27 cellular contexts compared by ENCODE assay signal in the genomic region with DNA sequence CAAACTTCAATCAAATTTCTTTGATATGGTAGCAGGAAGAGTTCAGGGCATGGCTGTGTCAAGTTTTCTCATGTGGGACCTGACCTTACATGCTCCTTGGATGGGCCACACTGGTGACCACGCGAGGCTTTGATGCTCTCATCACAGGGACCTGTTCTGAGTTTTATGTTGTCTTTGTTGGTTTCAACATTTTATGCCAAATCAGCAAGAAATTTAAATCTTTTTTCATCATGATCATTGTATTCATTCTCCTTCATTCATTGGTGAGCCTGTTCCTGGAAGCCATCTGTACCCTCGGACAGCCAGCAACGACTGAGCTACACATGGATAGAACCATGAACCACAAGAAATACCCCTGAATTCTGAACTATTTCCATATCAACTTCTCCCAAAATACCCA. TPM values are rescaled to one million over a fixed set of nuclear protein-coding genes. Genes with fewer than 3 reads are reported as not detected.
DNase-seq lines count a peak whose midpoint lies in the region; ATAC-seq and TF ChIP-seq lines count a peak whose summit lies in the region.
"Had no signal": no experiment of that assay in that cellular context is flagged by ENCODE, and none has a peak within 500 bp of the region (broad histone marks: within the 10 kb centered on the region; RNA-seq: fewer than 3 reads in every experiment).

No MANE protein-coding gene starts in this region.

- peak overlapping the region; percentile 5 for H3K27ac ChIP-seq in effector memory CD4-positive, alpha-beta T cell (ENCODE audit: insufficient read depth, low read length, poor library complexity, severe bottlenecking)
- H3K27ac ChIP-seq: psoas muscle had no signal

- DNase-seq in activated naive CD8-positive, alpha-beta T cell treated with anti-CD3 and anti-CD28 coated beads for 36 hours, result no peak
- no peak for DNase-seq in effector memory CD4-positive, alpha-beta T cell
- DNase-seq in stimulated activated effector memory CD8-positive, alpha-beta T cell treated with anti-CD3 and anti-CD28 coated beads, Interleukin-12 subunit alpha, Interleukin-12 subunit beta, amount 100 ng/mL, for 72 hours (ENCODE audit: low spot score in 2 of 2), result no peak
- no peak for DNase-seq in mucosa of descending colon
- DNase-seq: activated B cell treated with CpG ODN at 0.5 μM for 24 hours; activated effector memory CD4-positive, alpha-beta T cell treated with Interleukin-2 at 50 U/mL for 16 hours; AML-193; Caco-2; erythroblast; GDM1; left lung; mesenchymal stem cell; NCI-H1092 treated with DMSO at 0.1 percent for 48 hours; NCI-H187 treated with DMSO at 0.1 percent for 48 hours; NCI-H2171; NCI-H82; occipital lobe; psoas muscle; SIG-M5; stimulated activated CD4-positive, alpha-beta T cell treated with anti-CD3 and anti-CD28 coated beads, Interleukin-4, amount 100 ng/mL, for 1 hour; tibial artery had no signal

- H3K36me3 Mint-ChIP-seq in activated naive CD8-positive, alpha-beta T cell, result no peaks in the 10 kb centered on the region
- H3K36me3 Mint-ChIP-seq in activated naive CD8-positive, alpha-beta T cell treated with anti-CD3 and anti-CD28 coated beads for 36 hours, result no peaks in the 10 kb centered on the region
- no peaks in the 10 kb centered on the region for H3K36me3 Mint-ChIP-seq in IgD-negative memory B cell
- no peaks in the 10 kb centered on the region for H3K36me3 Mint-ChIP-seq in stimulated activated effector memory CD8-positive, alpha-beta T cell treated with anti-CD3 and anti-CD28 coated beads, Interleukin-12 subunit alpha, Interleukin-12 subunit beta, amount 100 ng/mL, for 72 hours

- H3K36me3 ChIP-seq in effector memory CD4-positive, alpha-beta T cell (ENCODE audit: control insufficient read depth, insufficient read depth, low read length), result no peaks in the 10 kb centered on the region
- H3K36me3 ChIP-seq in mucosa of descending colon (ENCODE audit: low read depth), result no peaks in the 10 kb centered on the region
- H3K36me3 ChIP-seq: left lung, tibial artery had no signal

- H3K4me3 Mint-ChIP-seq in activated naive CD8-positive, alpha-beta T cell, result no peak overlapping the region
- H3K4me3 Mint-ChIP-seq in activated naive CD8-positive, alpha-beta T cell treated with anti-CD3 and anti-CD28 coated beads for 36 hours, result no peak overlapping the region
- H3K4me3 Mint-ChIP-seq in IgD-negative memory B cell, result peak overlapping the region in 1 of 4 donors; percentile 6
- no peak overlapping the region for H3K4me3 Mint-ChIP-seq in stimulated activated effector memory CD8-positive, alpha-beta T cell treated with anti-CD3 and anti-CD28 coated beads, Interleukin-12 subunit alpha, Interleukin-12 subunit beta, amount 100 ng/mL, for 72 hours
- H3K4me3 Mint-ChIP-seq: activated B cell treated with CpG ODN at 0.5 μM for 24 hours had no signal

- H3K9me3 Mint-ChIP-seq in activated naive CD8-positive, alpha-beta T cell (ENCODE audit: low read depth), result no peaks in the 10 kb centered on the region
- H3K9me3 Mint-ChIP-seq in activated naive CD8-positive, alpha-beta T cell treated with anti-CD3 and anti-CD28 coated beads for 36 hours, result no peaks in the 10 kb centered on the region
- H3K9me3 Mint-ChIP-seq in IgD-negative memory B cell, result no peaks in the 10 kb centered on the region
- H3K9me3 Mint-ChIP-seq in stimulated activated effector memory CD8-positive, alpha-beta T cell treated with anti-CD3 and anti-CD28 coated beads, Interleukin-12 subunit alpha, Interleukin-12 subunit beta, amount 100 ng/mL, for 72 hours, result no peaks in the 10 kb centered on the region
- H3K9me3 Mint-ChIP-seq: activated B cell treated with CpG ODN at 0.5 μM for 24 hours had no signal

- peaks cover 23% of the 10 kb centered on the region for H3K4me1 Mint-ChIP-seq in activated naive CD8-positive, alpha-beta T cell (ENCODE audit: low read depth)
- peaks cover 24% of the 10 kb centered on the region for H3K4me1 Mint-ChIP-seq in activated naive CD8-positive, alpha-beta T cell treated with anti-CD3 and anti-CD28 coated beads for 36 hours
- H3K4me1 Mint-ChIP-seq in IgD-negative memory B cell, result peaks cover 17 to 41% (median 27%) of the 10 kb centered on the region in 3 donors
- peaks cover 42% of the 10 kb centered on the region for H3K4me1 Mint-ChIP-seq in stimulated activated effector memory CD8-positive, alpha-beta T cell treated with anti-CD3 and anti-CD28 coated beads, Interleukin-12 subunit alpha, Interleukin-12 subunit beta, amount 100 ng/mL, for 72 hours

- no peak overlapping the region for H3K4me3 ChIP-seq in effector memory CD4-positive, alpha-beta T cell (ENCODE audit: insufficient read depth, low read depth, low read length, poor library complexity, severe bottlenecking)
- H3K4me3 ChIP-seq in mucosa of descending colon, result no peak overlapping the region
- H3K4me3 ChIP-seq: left lung, psoas muscle, tibial artery had no signal

- no peak for TF ChIP-seq CTCF in mucosa of descending colon (IDR thresholded peaks at IDR 0.05)

- intact Hi-C loops in mucosa of descending colon (cut with DNase I, micrococcal nuclease), result no loop called here

- no peaks in the 10 kb centered on the region for H3K27me3 Mint-ChIP-seq in activated naive CD8-positive, alpha-beta T cell
- no peaks in the 10 kb centered on the region for H3K27me3 Mint-ChIP-seq in activated naive CD8-positive, alpha-beta T cell treated with anti-CD3 and anti-CD28 coated beads for 36 hours
- H3K27me3 Mint-ChIP-seq in IgD-negative memory B cell, result peaks cover 10% of the 10 kb centered on the region

- peaks cover 17% of the 10 kb centered on the region for H3K4me1 ChIP-seq in effector memory CD4-positive, alpha-beta T cell (ENCODE audit: control insufficient read depth, insufficient read depth, low read length, poor library complexity, severe bottlenecking)
- H3K4me1 ChIP-seq in mucosa of descending colon (ENCODE audit: low read depth), result peaks cover 11% of the 10 kb centered on the region

- ATAC-seq in stimulated activated effector memory CD8-positive, alpha-beta T cell treated with anti-CD3 and anti-CD28 coated beads, Interleukin-12 subunit alpha, Interleukin-12 subunit beta, amount 100 ng/mL, for 72 hours, result no peak
- no peak for ATAC-seq in GM18861 (IDR thresholded peaks at IDR 0.05; ENCODE audit: unreplicated experiment)
- ATAC-seq in HG03520 (IDR thresholded peaks at IDR 0.05; ENCODE audit: unreplicated experiment), result no peak
- no peak for ATAC-seq in mucosa of descending colon
- ATAC-seq: left lung had no signal

- no peaks in the 10 kb centered on the region for H3K9me3 ChIP-seq in effector memory CD4-positive, alpha-beta T cell (ENCODE audit: control insufficient read depth, low read length)
- no peaks in the 10 kb centered on the region for H3K9me3 ChIP-seq in mucosa of descending colon
- H3K9me3 ChIP-seq: Caco-2, left lung, psoas muscle, tibial artery had no signal

- no peaks in the 10 kb centered on the region for H3K27me3 ChIP-seq in effector memory CD4-positive, alpha-beta T cell (replicated peaks; ENCODE audit: control insufficient read depth, insufficient read depth, low read length, poor library complexity, severe bottlenecking)
- H3K27me3 ChIP-seq: left lung had no signal

- peak overlapping the region; percentile 68 for H3K27ac Mint-ChIP-seq in activated naive CD8-positive, alpha-beta T cell
- no peak overlapping the region for H3K27ac Mint-ChIP-seq in activated naive CD8-positive, alpha-beta T cell treated with anti-CD3 and anti-CD28 coated beads for 36 hours
- H3K27ac Mint-ChIP-seq in IgD-negative memory B cell, result peak overlapping the region in 2 of 3 donors; percentile 46 to 75
- peak overlapping the region; percentile 92 for H3K27ac Mint-ChIP-seq in stimulated activated effector memory CD8-positive, alpha-beta T cell treated with anti-CD3 and anti-CD28 coated beads, Interleukin-12 subunit alpha, Interleukin-12 subunit beta, amount 100 ng/mL, for 72 hours
- H3K27ac Mint-ChIP-seq: activated B cell treated with CpG ODN at 0.5 μM for 24 hours had no signal

RNA-seq across cellular contexts. Expression of a gene that starts 10.5 kb away (rescaled TPM):
- under 1 TPM in 1 of 2 experiments, not detected in 1; 0.08 TPM for total RNA-seq in activated naive CD8-positive, alpha-beta T cell treated with anti-CD3 and anti-CD28 coated beads for 36 hours
- polyA plus RNA-seq in IgD-negative memory B cell, result 1.1 TPM
- total RNA-seq in mucosa of descending colon, result 1 to 10 TPM in 2 of 3 donors, under 1 TPM in 1; 0.46 to 3.1 (median 2.9) TPM
- total RNA-seq: Caco-2, M059J, NCI-H460 had no signal
